20 cellular contexts compared by ENCODE assay signal in the genomic region with DNA sequence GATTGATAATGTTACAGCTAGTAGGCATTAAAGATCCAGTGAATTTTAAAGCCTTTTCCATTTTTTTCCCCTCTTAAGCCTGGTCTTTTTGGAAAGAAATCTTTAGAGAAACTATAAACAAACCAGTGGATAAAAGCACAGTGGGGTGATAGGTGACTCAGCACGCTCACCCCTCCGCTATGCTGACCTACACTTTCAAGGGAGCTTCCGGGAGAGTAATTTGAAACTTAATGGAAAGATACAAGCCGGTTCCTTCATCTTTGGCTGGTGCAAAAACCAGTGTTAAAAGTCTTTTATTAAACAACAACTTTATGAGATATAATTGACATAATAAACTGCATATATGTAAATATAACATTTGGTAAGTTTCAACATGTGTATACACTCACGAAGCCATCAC. TPM values are rescaled to one million over a fixed set of nuclear protein-coding genes. Genes with fewer than 3 reads are reported as not detected.
DNase-seq lines count a peak whose midpoint lies in the region; ATAC-seq lines count a peak whose summit lies in the region.
"Had no signal": no experiment of that assay in that cellular context is flagged by ENCODE, and none has a peak within 500 bp of the region (broad histone marks: within the 10 kb centered on the region; RNA-seq: fewer than 3 reads in every experiment).

No MANE protein-coding gene starts in this region.

- H2BK120ac ChIP-seq in trophoblast cell (ENCODE audit: insufficient read depth, low read length, poor library complexity), result no peak overlapping the region

- no CpG with 5 or more reads among the region's 5 CpGs for WGBS in trophoblast cell (ENCODE audit: extremely low coverage, insufficient coverage, insufficient read length)

- no peak overlapping the region for H2AK5ac ChIP-seq in trophoblast cell (ENCODE audit: low read length)

- no peaks in the 10 kb centered on the region for H3K27me3 ChIP-seq in HUES6 (ENCODE audit: control insufficient read depth, insufficient read depth, low read length)
- no peaks in the 10 kb centered on the region for H3K27me3 ChIP-seq in trophoblast cell (ENCODE audit: insufficient read depth, low read length)
- H3K27me3 ChIP-seq: heart left ventricle had no signal

- no peak overlapping the region for H4K8ac ChIP-seq in trophoblast cell (ENCODE audit: low read depth, low read length)

- H3K4me3 ChIP-seq in HUES6 (ENCODE audit: low read depth, low read length) (no peak overlapping the region), trophoblast cell (ENCODE audit: low read depth, low read length) (no peak overlapping the region)
- H3K4me3 ChIP-seq: heart left ventricle, upper lobe of right lung had no signal

- no peak overlapping the region for H3K4me2 ChIP-seq in trophoblast cell (ENCODE audit: low read length)

- no peak overlapping the region for H3K18ac ChIP-seq in trophoblast cell (ENCODE audit: low read length)

- no peak overlapping the region for H3K14ac ChIP-seq in trophoblast cell (ENCODE audit: low read length)

- ATAC-seq in HG03378 (IDR thresholded peaks at IDR 0.05; ENCODE audit: unreplicated experiment) (no peak), esophagus mucosa (no peak), GM21619 (IDR thresholded peaks at IDR 0.05; ENCODE audit: unreplicated experiment) (no peak)
- ATAC-seq: effector memory CD8-positive, alpha-beta T cell; heart left ventricle; naive thymus-derived CD8-positive, alpha-beta T cell; upper lobe of right lung had no signal

- H2AFZ ChIP-seq in trophoblast cell (ENCODE audit: insufficient read depth, low read length, poor library complexity), result no peak overlapping the region

- no peaks in the 10 kb centered on the region for H3K9me3 ChIP-seq in HUES6 (ENCODE audit: control insufficient read depth, insufficient read depth, low read depth, low read length)
- no peaks in the 10 kb centered on the region for H3K9me3 ChIP-seq in trophoblast cell (ENCODE audit: insufficient read depth, low read depth, low read length)
- H3K9me3 ChIP-seq: heart left ventricle, upper lobe of right lung had no signal

- H3K23ac ChIP-seq in trophoblast cell (ENCODE audit: low read length), result no peak overlapping the region

- H3K79me1 ChIP-seq in trophoblast cell (ENCODE audit: low read length), result no peaks in the 10 kb centered on the region

- DNase-seq in EH (ENCODE audit: low read depth), result peak; percentile 81
- peak; percentile 46 for DNase-seq in astrocyte of the hippocampus (ENCODE audit: low read depth, low spot score)
- peak; percentile 57 for DNase-seq in hepatic stellate cell (ENCODE audit: low spot score)
- no peak for DNase-seq in trophoblast cell
- DNase-seq: AML-193; amygdala; DMS 273 treated with DMSO at 0.1 percent for 48 hours; effector memory CD8-positive, alpha-beta T cell; heart left ventricle; KG1; naive thymus-derived CD8-positive, alpha-beta T cell; NCI-H1694; NCI-H526; upper lobe of right lung had no signal

- H3K9ac ChIP-seq in HUES6 (ENCODE audit: low read length) (peak overlapping the region; percentile 43), trophoblast cell (ENCODE audit: low read length) (no peak overlapping the region)

- H3K79me2 ChIP-seq in trophoblast cell (ENCODE audit: control insufficient read depth, insufficient read depth, low read length, poor library complexity), result no peaks in the 10 kb centered on the region

- H4K91ac ChIP-seq in trophoblast cell (ENCODE audit: low read depth, low read length), result no peak overlapping the region

- H3K27ac ChIP-seq in HUES6 (ENCODE audit: low read depth, low read length) (peak overlapping the region; percentile 97), trophoblast cell (ENCODE audit: low read depth, low read length) (no peak overlapping the region)
- H3K27ac ChIP-seq: heart left ventricle, upper lobe of right lung had no signal

- H2BK12ac ChIP-seq in trophoblast cell (ENCODE audit: low read length), result no peak overlapping the region

- no peak overlapping the region for H3K4ac ChIP-seq in trophoblast cell (ENCODE audit: low read depth, low read length)

- no peak overlapping the region for H2BK5ac ChIP-seq in trophoblast cell (ENCODE audit: low read depth, low read length, poor library complexity)

- H3K36me3 ChIP-seq in HUES6 (ENCODE audit: control insufficient read depth, insufficient read depth, low read length) (no peaks in the 10 kb centered on the region), trophoblast cell (ENCODE audit: control insufficient read depth in 1 of 2, insufficient read depth in 2 of 2, low read length in 2 of 2) (no peaks in the 10 kb centered on the region)
- H3K36me3 ChIP-seq: heart left ventricle, upper lobe of right lung had no signal

- peaks cover 27% of the 10 kb centered on the region for H3K4me1 ChIP-seq in HUES6 (ENCODE audit: control insufficient read depth, insufficient read depth, low read length)
- H3K4me1 ChIP-seq in trophoblast cell (ENCODE audit: control insufficient read depth in 1 of 2, insufficient read depth in 2 of 2, low read length in 2 of 2), result peaks cover 0 to 2% of the 10 kb centered on the region in 2 experiments
- H3K4me1 ChIP-seq: upper lobe of right lung had no signal

- no peak overlapping the region for H4K12ac ChIP-seq in trophoblast cell (ENCODE audit: low read depth, low read length)

RNA-seq across cellular contexts. Expression of gene ALDOB, which starts 27.0 kb away (rescaled TPM):
- not detected in 2 replicates for polyA plus RNA-seq in trophoblast cell (2013)
- total RNA-seq in esophagus mucosa, result 0.08 TPM
- total RNA-seq: activated T-helper 1 cell treated with anti-CD3 and anti-CD28 coated beads, Interleukin-12 subunit alpha, Interleukin-12 subunit beta, Interleukin-2, Interleukin-4 antibody, amounts not matched to agents 30 ng/mL and 10 ng/mL and 1 ng/mL, durations not matched to agents 14 hours and 24 hours and 36 hours; naive thymus-derived CD8-positive, alpha-beta T cell; renal cortical epithelial cell; upper lobe of right lung had no signal
- polyA plus RNA-seq: naive thymus-derived CD8-positive, alpha-beta T cell had no signal

Comparison
In these comparisons a context has a peak if more than half of its experiments do, and no peak if none do; other contexts are left out.
1. DNase-seq: peak in EH (single experiment), astrocyte of the hippocampus (single experiment) and hepatic stellate cell (single experiment); none in trophoblast cell (0 of 2).